In the genomic region with DNA sequence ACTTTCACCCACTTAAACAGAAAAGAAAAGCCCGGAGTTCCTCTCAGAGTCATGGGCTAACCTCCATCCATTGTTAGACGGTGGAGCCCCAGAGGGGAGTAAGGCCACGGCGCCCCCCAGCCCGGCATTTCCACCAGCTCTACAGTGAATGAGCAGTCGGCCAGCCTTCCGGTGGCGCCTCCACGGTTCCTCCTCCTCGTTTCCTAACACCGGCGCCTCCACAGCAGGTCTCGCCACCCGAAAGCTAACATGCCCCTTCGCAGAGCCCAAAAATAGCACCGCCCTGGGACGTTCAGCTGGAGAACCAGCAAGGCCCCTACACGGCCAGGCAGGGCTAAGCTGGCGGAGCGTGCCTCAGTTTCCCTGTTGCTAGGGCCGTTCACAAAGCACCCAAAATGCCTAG, we compare ENCODE assay signal across 8 cellular contexts. TPM values are rescaled to one million over a fixed set of nuclear protein-coding genes. Genes with fewer than 3 reads are reported as not detected.
DNase-seq lines count a peak whose midpoint lies in the region; ATAC-seq and TF ChIP-seq lines count a peak whose summit lies in the region.

No MANE protein-coding gene starts in this region.

- intact Hi-C loops in breast epithelium (cut with DNase I; ENCODE audit: low total_unique reads), result no loop called here

- no peaks in the 10 kb centered on the region for H3K36me3 ChIP-seq in BJ (ENCODE audit: control insufficient read depth, insufficient read depth, low read length)
- H3K36me3 ChIP-seq in breast epithelium, result no peaks in the 10 kb centered on the region

- no peak for TF ChIP-seq POLR2A in breast epithelium (IDR thresholded peaks at IDR 0.05)

- DNase-seq in BJ (ENCODE audit: low read depth) (no peak), UCSD-AML1 (lab: John Stamatoyannopoulos, UW; ENCODE audit: unreplicated experiment) (peak; percentile 45), breast epithelium (ENCODE audit: low spot score in 2 of 2) (peak in 1 of 2 donors; percentile 55), iris pigment epithelial cell (ENCODE audit: low read depth) (peak; percentile 36), HuH-7 (ENCODE audit: low spot score) (no peak)
- DNase-seq in stimulated activated CD4-positive, alpha-beta T cell treated with anti-CD3 and anti-CD28 coated beads, Interleukin-12 subunit alpha, Interleukin-12 subunit beta, amount 100 ng/mL, for 24 hours (ENCODE audit: low read depth in 2 of 2), result peak; percentile 2 to 41

- H3K4me3 ChIP-seq in BJ (ENCODE audit: low read depth, low read length) (peak overlapping the region; percentile 69), breast epithelium (peak overlapping the region; percentile 76 to 97 (median 87))

- peaks cover 2% of the 10 kb centered on the region; the same call in 1 of the 2 replicates for H3K27me3 ChIP-seq in BJ (ENCODE audit: control insufficient read depth, insufficient read depth, low read length)
- peaks cover 0 to 4% of the 10 kb centered on the region in 2 donors for H3K27me3 ChIP-seq in breast epithelium

- CTCF ChIA-PET in BJ (lab: Yijun Ruan, JAX), result interaction anchor here (0.6 to 1.3 kb wide), 2 partner anchors 93 to 252 kb away, joined by 4 to 5 read pairs; no protein-coding TSS in a partner anchor

- POLR2A ChIA-PET in BJ (lab: Charles Lee), result no interaction called here

- H3K4me1 ChIP-seq in breast epithelium, result no peaks in the 10 kb centered on the region

- ATAC-seq in HG02571 (IDR thresholded peaks at IDR 0.05; ENCODE audit: unreplicated experiment) (peak; percentile 11), HG03039 (IDR thresholded peaks at IDR 0.05; ENCODE audit: unreplicated experiment) (no peak)

- H3K27ac ChIP-seq in breast epithelium, result peak overlapping the region; percentile 87 to 91

- H3K9me3 ChIP-seq in breast epithelium, result no peaks in the 10 kb centered on the region

- no peak for TF ChIP-seq CTCF in BJ (IDR thresholded peaks at IDR 0.05; ENCODE audit: insufficient read depth, low read depth, low read length)
- no peak for TF ChIP-seq CTCF in breast epithelium (IDR thresholded peaks at IDR 0.05)

RNA-seq across cellular contexts. Expression of gene MMD, which starts 0.9 kb away (rescaled TPM):
- polyA plus RNA-seq in BJ (2011; rRNA removed), result 4.5 and 5.8 TPM in 2 replicates
- 3.6 and 5.5 TPM in 2 replicates for polyA minus RNA-seq in BJ (2011; rRNA and poly(A)+ RNA removed)
- 100 to 1,000 TPM in 1 of 3 donors, 10 to 100 TPM in 2; 28.0 to 140 (median 34.1) TPM for total RNA-seq in breast epithelium

Comparison
In these comparisons a context has a peak if more than half of its experiments do, and no peak if none do; other contexts are left out.
1. DNase-seq: peak in UCSD-AML1 (single experiment), iris pigment epithelial cell (single experiment) and stimulated activated CD4-positive, alpha-beta T cell treated with anti-CD3 and anti-CD28 coated beads, Interleukin-12 subunit alpha, Interleukin-12 subunit beta, amount 100 ng/mL, for 24 hours (2 of 2); none in BJ (single experiment) and HuH-7 (single experiment).